Comparison of ENCODE assay signal across 22 cellular contexts in the genomic region with DNA sequence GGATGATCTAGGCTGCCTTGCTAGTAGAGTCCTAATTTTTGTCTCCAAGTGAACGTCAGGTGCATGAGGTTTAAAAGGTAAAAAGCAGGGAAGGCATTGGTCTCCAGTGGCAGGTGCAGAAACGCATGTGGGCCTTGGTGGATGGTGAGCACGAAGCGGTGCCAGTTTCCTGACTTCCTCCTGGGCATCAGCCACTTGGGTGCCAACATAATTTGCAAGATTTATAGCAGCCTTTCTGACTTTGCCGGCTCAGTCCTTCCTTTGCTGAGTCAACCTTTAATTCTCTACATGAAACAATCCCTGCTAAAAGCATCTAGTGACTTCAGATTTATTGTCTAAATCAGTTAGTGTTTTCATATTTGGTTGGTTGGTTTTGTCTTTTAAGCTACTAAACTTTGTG.
"Had no signal": no experiment of that assay in that cellular context is flagged by ENCODE, and none has a peak within 500 bp of the region (broad histone marks: within the 10 kb centered on the region; RNA-seq: fewer than 3 reads in every experiment).

No MANE protein-coding gene starts in this region.

- ATAC-seq: naive thymus-derived CD4-positive, alpha-beta T cell; natural killer cell treated with Interleukin-12 subunit alpha and Interleukin-12 subunit beta and Interleukin-15 and Interleukin-18, amount 100 ng/mL, for 72 hours; right cardiac atrium; sciatic nerve; stimulated activated naive B cell treated with anti-CD40 and anti-IgM and Interleukin-4, amounts not matched to agents 10 μg/mL and 1 μg/mL and 100 μg/mL, for 72 hours; stimulated activated naive CD8-positive, alpha-beta T cell treated with anti-CD3 and anti-CD28 coated beads, Interleukin-15, Interleukin-2, amounts not matched to agents 100 U/mL and 50 U/mL, for 24 hours; upper lobe of right lung had no signal

- DNase-seq: hippocampal formation; immature natural killer cell; kidney; left ventricle myocardium inferior; mesendoderm; naive thymus-derived CD4-positive, alpha-beta T cell; ovary; retina; right cardiac atrium; stimulated activated CD4-positive, alpha-beta T cell treated with anti-CD3 and anti-CD28 coated beads, Interleukin-12 subunit alpha, Interleukin-12 subunit beta, amount 100 ng/mL, for 4 hours; stimulated activated CD4-positive, alpha-beta T cell treated with anti-CD3 and anti-CD28 coated beads, Interleukin-15, amount 100 ng/mL, for 24 hours; stimulated activated CD4-positive, alpha-beta T cell treated with anti-CD3 and anti-CD28 coated beads, Interleukin-2, amount 100 ng/mL, for 24 hours; stimulated activated CD4-positive, alpha-beta T cell treated with anti-CD3 and anti-CD28 coated beads, Interleukin-4, amount 100 ng/mL, for 1 hour; stimulated activated naive B cell treated with anti-CD40 and anti-IgM and Interleukin-4, amounts not matched to agents 10 μg/mL and 1 μg/mL and 100 μg/mL, for 72 hours; stimulated activated naive CD8-positive, alpha-beta T cell treated with anti-CD3 and anti-CD28 coated beads, Interleukin-15, Interleukin-2, amounts not matched to agents 100 U/mL and 50 U/mL, for 24 hours; stomach; testis; thyroid gland; trophoblast cell; upper lobe of right lung had no signal
